Comparison of ENCODE assay signal across 28 cellular contexts in genomic region chr17:3813171-3813570, GRCh38.
"Had no signal": no experiment of that assay in that cellular context is flagged by ENCODE, and none has a peak within 500 bp of the region (broad histone marks: within the 10 kb centered on the region; RNA-seq: fewer than 3 reads in every experiment).

No MANE protein-coding gene starts in this region.

- H3K27me3 Mint-ChIP-seq: activated CD4-positive, alpha-beta memory T cell treated with anti-CD3 and anti-CD28 coated beads, Interleukin-2, amount 10 ng/mL, durations not matched to agents 7 days and 5 days; activated CD4-positive, alpha-beta T cell treated with anti-CD3 and anti-CD28 coated beads, Interleukin-2, amount 10 ng/mL, durations not matched to agents 7 days and 5 days; activated naive CD8-positive, alpha-beta T cell treated with anti-CD3 and anti-CD28 coated beads, Interleukin-2, amount 50 U/mL, for 24 hours had no signal

- H3K4me3 ChIP-seq: ascending aorta, body of pancreas, K562, SJCRH30 had no signal

- H3K4me3 Mint-ChIP-seq: activated CD4-positive, alpha-beta memory T cell treated with anti-CD3 and anti-CD28 coated beads, Interleukin-2, amount 10 ng/mL, durations not matched to agents 7 days and 5 days; activated CD4-positive, alpha-beta T cell treated with anti-CD3 and anti-CD28 coated beads, Interleukin-2, amount 10 ng/mL, durations not matched to agents 7 days and 5 days; activated naive CD8-positive, alpha-beta T cell treated with anti-CD3 and anti-CD28 coated beads, Interleukin-2, amount 50 U/mL, for 24 hours had no signal

- H3K9me3 Mint-ChIP-seq: activated CD4-positive, alpha-beta memory T cell treated with anti-CD3 and anti-CD28 coated beads, Interleukin-2, amount 10 ng/mL, durations not matched to agents 7 days and 5 days; activated CD4-positive, alpha-beta T cell treated with anti-CD3 and anti-CD28 coated beads, Interleukin-2, amount 10 ng/mL, durations not matched to agents 7 days and 5 days; activated naive CD4-positive, alpha-beta T cell treated with anti-CD3 and anti-CD28 coated beads, Interleukin-2, amount 50 U/mL, for 72 hours; activated naive CD8-positive, alpha-beta T cell treated with anti-CD3 and anti-CD28 coated beads, Interleukin-2, amount 50 U/mL, for 24 hours had no signal

- H3K4me1 Mint-ChIP-seq: activated CD4-positive, alpha-beta T cell treated with anti-CD3 and anti-CD28 coated beads, Interleukin-2, amount 10 ng/mL, durations not matched to agents 7 days and 5 days had no signal

- H3K27me3 ChIP-seq: ascending aorta, body of pancreas, SJCRH30 had no signal

- DNase-seq: activated CD4-positive, alpha-beta memory T cell treated with anti-CD3 and anti-CD28 coated beads, Interleukin-2, amount 10 ng/mL, durations not matched to agents 7 days and 5 days; activated CD4-positive, alpha-beta T cell treated with anti-CD3 and anti-CD28 coated beads, Interleukin-2, amount 10 ng/mL, durations not matched to agents 7 days and 5 days; activated CD4-positive, CD25-positive, alpha-beta regulatory T cell; activated CD8-positive, alpha-beta memory T cell treated with anti-CD3 and anti-CD28 coated beads, Interleukin-2, amount 50 U/mL, for 48 hours; activated naive CD8-positive, alpha-beta T cell treated with anti-CD3 and anti-CD28 coated beads, Interleukin-2, amount 50 U/mL, for 24 hours; activated T-cell treated with anti-CD3 and anti-CD28 coated beads, Interleukin-2, amount 50 U/mL, for 1 hour; amniotic stem cell; body of pancreas; Karpas-422; MM.1S; NCI-H1105 treated with DMSO at 0.1 percent for 48 hours; NCI-H1436 treated with DMSO at 0.1 percent for 48 hours; NCI-H187; NCI-H2081; NCI-H510A treated with DMSO at 0.1 percent for 48 hours; NCI-H69; NK-92 treated with Interleukin-12 subunit alpha and Interleukin-12 subunit beta, amount 100 ng/mL, for 24 hours; OCI-M1; Right ventricle myocardium superior; RPMI8226; SJCRH30; SK-N-SH; T-helper 1 cell had no signal

- H3K27ac ChIP-seq: ascending aorta, body of pancreas, SJCRH30, VCaP had no signal

- H3K4me2 ChIP-seq: SK-N-SH had no signal

- ATAC-seq: activated naive CD4-positive, alpha-beta T cell treated with anti-CD3 and anti-CD28 coated beads, Interleukin-2, amount 50 U/mL, for 72 hours; activated naive CD8-positive, alpha-beta T cell treated with anti-CD3 and anti-CD28 coated beads, Interleukin-2, amount 50 U/mL, for 24 hours; body of pancreas; K562; Panc1 had no signal

- H3K4me1 ChIP-seq: ascending aorta, body of pancreas, SJCRH30 had no signal

- H3K27ac Mint-ChIP-seq: activated CD4-positive, alpha-beta memory T cell treated with anti-CD3 and anti-CD28 coated beads, Interleukin-2, amount 10 ng/mL, durations not matched to agents 7 days and 5 days; activated CD4-positive, alpha-beta T cell treated with anti-CD3 and anti-CD28 coated beads, Interleukin-2, amount 10 ng/mL, durations not matched to agents 7 days and 5 days; activated naive CD8-positive, alpha-beta T cell treated with anti-CD3 and anti-CD28 coated beads, Interleukin-2, amount 50 U/mL, for 24 hours had no signal

- H3K9me3 ChIP-seq: ascending aorta, body of pancreas, SJCRH30, SK-N-SH had no signal
